Comparison of ENCODE assay signal across 14 cellular contexts in genomic region chr13:73061478-73062275, GRCh38. TPM values are rescaled to one million over a fixed set of nuclear protein-coding genes. Genes with fewer than 3 reads are reported as not detected.
DNase-seq lines count a peak whose midpoint lies in the region; ATAC-seq and TF ChIP-seq lines count a peak whose summit lies in the region.
"Had no signal": no experiment of that assay in that cellular context is flagged by ENCODE, and none has a peak within 500 bp of the region (broad histone marks: within the 10 kb centered on the region; RNA-seq: fewer than 3 reads in every experiment).

No MANE protein-coding gene starts in this region.

- intact Hi-C loops in gastrocnemius medialis (cut with DNase I; ENCODE audit: low total_unique reads) (no loop called here), sciatic nerve (cut with DNase I) (no loop called here)

- POLR2A ChIA-PET in RWPE1 (lab: Yijun Ruan, JAX; ENCODE audit: low non-redundant PET), result interaction anchor here (0.5 kb wide), 1 partner anchor 272 kb away, joined by 5 read pairs; no protein-coding TSS in a partner anchor

- DNase-seq in DMS79 (lab: John Stamatoyannopoulos, UW) (peak; percentile 34), RWPE1 (ENCODE audit: low spot score) (no peak), iPS-NIHi11 (ENCODE audit: low spot score) (peak; percentile 14), gastrocnemius medialis (no peak), NCI-H1105 treated with DMSO at 0.1 percent for 48 hours (lab: John Stamatoyannopoulos, UW) (no peak), retina (no peak), sciatic nerve (ENCODE audit: low spot score) (no peak)
- DNase-seq: activated CD4-positive, alpha-beta T cell treated with anti-CD3 and anti-CD28 coated beads for 36 hours; activated naive CD4-positive, alpha-beta T cell treated with anti-CD3 and anti-CD28 coated beads, Interleukin-2, amount 10 ng/mL, durations not matched to agents 7 days and 5 days; hippocampal formation; KG1; NCI-H2227 treated with DMSO at 0.1 percent for 48 hours had no signal

- no peaks in the 10 kb centered on the region for H3K27me3 ChIP-seq in gastrocnemius medialis

- H3K36me3 ChIP-seq in gastrocnemius medialis, result peaks cover 0 to 27% of the 10 kb centered on the region in 2 donors

- peak overlapping the region in 3 of 4 donors; percentile 81 to 89 (median 86) for H3K4me3 ChIP-seq in gastrocnemius medialis
- H3K4me3 ChIP-seq: SK-N-MC had no signal

- H3K27ac ChIP-seq in RWPE1, result peak overlapping the region; percentile 81
- H3K27ac ChIP-seq in gastrocnemius medialis, result peak overlapping the region in 2 of 4 donors; percentile 90 to 94
- H3K27ac ChIP-seq: SK-N-MC had no signal

- CTCF ChIA-PET in RWPE1 (lab: Yijun Ruan, JAX), result no interaction called here

- H3K4me1 ChIP-seq in gastrocnemius medialis, result peaks cover 5 to 8% of the 10 kb centered on the region in 2 donors

- ATAC-seq in gastrocnemius medialis (no peak), GM21737 (IDR thresholded peaks at IDR 0.05; ENCODE audit: unreplicated experiment) (no peak), sciatic nerve (no peak)
- ATAC-seq: activated CD4-positive, alpha-beta T cell treated with anti-CD3 and anti-CD28 coated beads for 36 hours had no signal

- TF ChIP-seq CTCF in RWPE1 (conservative IDR thresholded peaks at IDR 0.05; ENCODE audit: low read depth), result no peak
- TF ChIP-seq CTCF in gastrocnemius medialis (IDR thresholded peaks at IDR 0.05 in 4 of 5, conservative IDR thresholded peaks at IDR 0.05 in 1 of 5), result no peak

- TF ChIP-seq POLR2A in gastrocnemius medialis (IDR thresholded peaks at IDR 0.05), result no peak

- no peaks in the 10 kb centered on the region for H3K9me3 ChIP-seq in gastrocnemius medialis

- in situ Hi-C loops in gastrocnemius medialis (cut with MboI; ENCODE audit: low sequenced_read_pairs in 4 of 4), result loop anchor here (5.0 to 25.0 kb wide), 3 partner anchors 249 to 651 kb away; no protein-coding TSS in a partner anchor

RNA-seq across cellular contexts. Expression of gene KLF5, which starts 2.9 kb away (rescaled TPM):
- 10 to 100 TPM in 2 of 4 donors, 1 to 10 TPM in 2; 9.8 to 15.6 (median 10.9) TPM for total RNA-seq in gastrocnemius medialis
- total RNA-seq in sciatic nerve, result 83.6 TPM

Comparison
In these comparisons a context has a peak if more than half of its experiments do, and no peak if none do; other contexts are left out.
1. DNase-seq: peak in DMS79 (single experiment) and iPS-NIHi11 (single experiment); none in RWPE1 (single experiment), gastrocnemius medialis (0 of 2), NCI-H1105 treated with DMSO at 0.1 percent for 48 hours (single experiment), retina (single experiment) and sciatic nerve (single experiment).